1 cellular context compared by ENCODE assay signal in the genomic region with DNA sequence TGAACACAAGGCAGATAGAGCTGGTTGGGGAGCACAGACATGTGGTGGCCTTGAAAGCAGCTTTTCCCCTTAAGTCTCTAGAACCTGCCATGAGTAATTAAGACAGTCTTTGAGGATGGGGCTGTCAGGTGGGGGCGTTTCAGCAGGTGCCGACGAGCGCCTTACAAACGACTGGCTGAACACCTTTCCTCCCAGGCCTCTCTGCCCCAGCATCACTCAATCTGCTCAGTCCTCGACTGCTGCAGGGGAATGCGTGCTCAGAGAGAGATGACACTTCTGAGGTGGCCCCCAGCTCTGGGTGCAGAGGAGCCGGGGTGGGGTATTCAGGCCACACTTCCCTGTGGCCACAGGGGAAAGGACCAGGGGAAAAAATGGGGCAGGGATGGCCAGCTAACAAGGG.
TF ChIP-seq lines count a peak whose summit lies in the region.

No MANE protein-coding gene starts in this region.

TF ChIP-seq in HCT116, 20 proteins besides CTCF, POLR2A, EP300 and RAD21 (continued from another document):
- TF ChIP-seq, protein P1, sequence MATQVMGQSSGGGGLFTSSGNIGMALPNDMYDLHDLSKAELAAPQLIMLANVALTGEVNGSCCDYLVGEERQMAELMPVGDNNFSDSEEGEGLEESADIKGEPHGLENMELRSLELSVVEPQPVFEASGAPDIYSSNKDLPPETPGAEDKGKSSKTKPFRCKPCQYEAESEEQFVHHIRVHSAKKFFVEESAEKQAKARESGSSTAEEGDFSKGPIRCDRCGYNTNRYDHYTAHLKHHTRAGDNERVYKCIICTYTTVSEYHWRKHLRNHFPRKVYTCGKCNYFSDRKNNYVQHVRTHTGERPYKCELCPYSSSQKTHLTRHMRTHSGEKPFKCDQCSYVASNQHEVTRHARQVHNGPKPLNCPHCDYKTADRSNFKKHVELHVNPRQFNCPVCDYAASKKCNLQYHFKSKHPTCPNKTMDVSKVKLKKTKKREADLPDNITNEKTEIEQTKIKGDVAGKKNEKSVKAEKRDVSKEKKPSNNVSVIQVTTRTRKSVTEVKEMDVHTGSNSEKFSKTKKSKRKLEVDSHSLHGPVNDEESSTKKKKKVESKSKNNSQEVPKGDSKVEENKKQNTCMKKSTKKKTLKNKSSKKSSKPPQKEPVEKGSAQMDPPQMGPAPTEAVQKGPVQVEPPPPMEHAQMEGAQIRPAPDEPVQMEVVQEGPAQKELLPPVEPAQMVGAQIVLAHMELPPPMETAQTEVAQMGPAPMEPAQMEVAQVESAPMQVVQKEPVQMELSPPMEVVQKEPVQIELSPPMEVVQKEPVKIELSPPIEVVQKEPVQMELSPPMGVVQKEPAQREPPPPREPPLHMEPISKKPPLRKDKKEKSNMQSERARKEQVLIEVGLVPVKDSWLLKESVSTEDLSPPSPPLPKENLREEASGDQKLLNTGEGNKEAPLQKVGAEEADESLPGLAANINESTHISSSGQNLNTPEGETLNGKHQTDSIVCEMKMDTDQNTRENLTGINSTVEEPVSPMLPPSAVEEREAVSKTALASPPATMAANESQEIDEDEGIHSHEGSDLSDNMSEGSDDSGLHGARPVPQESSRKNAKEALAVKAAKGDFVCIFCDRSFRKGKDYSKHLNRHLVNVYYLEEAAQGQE (IDR thresholded peaks at IDR 0.05; ENCODE audit: low read depth): no peak
- no peak for TF ChIP-seq YY1 (IDR thresholded peaks at IDR 0.05; ENCODE audit: extremely low read depth, insufficient replicate concordance, low read depth, low read length)
- TF ChIP-seq TCF7L2 (IDR thresholded peaks at IDR 0.05; ENCODE audit: borderline replicate concordance, extremely low read depth, insufficient read depth, insufficient read length): no peak
- no peak for TF ChIP-seq ZNF274 (IDR thresholded peaks at IDR 0.05; ENCODE audit: low read depth, low read length)
- no peak for TF ChIP-seq EZH2phosphoT487 (IDR thresholded peaks at IDR 0.05; ENCODE audit: borderline replicate concordance)
- TF ChIP-seq, protein P2, sequence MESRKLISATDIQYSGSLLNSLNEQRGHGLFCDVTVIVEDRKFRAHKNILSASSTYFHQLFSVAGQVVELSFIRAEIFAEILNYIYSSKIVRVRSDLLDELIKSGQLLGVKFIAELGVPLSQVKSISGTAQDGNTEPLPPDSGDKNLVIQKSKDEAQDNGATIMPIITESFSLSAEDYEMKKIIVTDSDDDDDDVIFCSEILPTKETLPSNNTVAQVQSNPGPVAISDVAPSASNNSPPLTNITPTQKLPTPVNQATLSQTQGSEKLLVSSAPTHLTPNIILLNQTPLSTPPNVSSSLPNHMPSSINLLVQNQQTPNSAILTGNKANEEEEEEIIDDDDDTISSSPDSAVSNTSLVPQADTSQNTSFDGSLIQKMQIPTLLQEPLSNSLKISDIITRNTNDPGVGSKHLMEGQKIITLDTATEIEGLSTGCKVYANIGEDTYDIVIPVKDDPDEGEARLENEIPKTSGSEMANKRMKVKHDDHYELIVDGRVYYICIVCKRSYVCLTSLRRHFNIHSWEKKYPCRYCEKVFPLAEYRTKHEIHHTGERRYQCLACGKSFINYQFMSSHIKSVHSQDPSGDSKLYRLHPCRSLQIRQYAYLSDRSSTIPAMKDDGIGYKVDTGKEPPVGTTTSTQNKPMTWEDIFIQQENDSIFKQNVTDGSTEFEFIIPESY (IDR thresholded peaks at IDR 0.05; ENCODE audit: extremely low read depth, insufficient replicate concordance, low read length): no peak
- no peak for TF ChIP-seq EZH2 (IDR thresholded peaks at IDR 0.05)
- TF ChIP-seq POLR2AphosphoS5 (IDR thresholded peaks at IDR 0.05; ENCODE audit: low read depth, low read length): no peak; the same call in 1 of the 2 replicates
- no peak for TF ChIP-seq ZFX (IDR thresholded peaks at IDR 0.05)
- no peak for TF ChIP-seq JUND (IDR thresholded peaks at IDR 0.05)
- no peak for TF ChIP-seq FOSL1 (IDR thresholded peaks at IDR 0.05; ENCODE audit: low read depth)
- TF ChIP-seq ELF1 (IDR thresholded peaks at IDR 0.05; ENCODE audit: borderline replicate concordance, low read depth): no peak
- no peak for TF ChIP-seq EGR1 (IDR thresholded peaks at IDR 0.05; ENCODE audit: low read depth)
- no peak for TF ChIP-seq SP1 (IDR thresholded peaks at IDR 0.05; ENCODE audit: low read depth)
- TF ChIP-seq, protein P3, sequence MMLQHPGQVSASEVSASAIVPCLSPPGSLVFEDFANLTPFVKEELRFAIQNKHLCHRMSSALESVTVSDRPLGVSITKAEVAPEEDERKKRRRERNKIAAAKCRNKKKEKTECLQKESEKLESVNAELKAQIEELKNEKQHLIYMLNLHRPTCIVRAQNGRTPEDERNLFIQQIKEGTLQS (IDR thresholded peaks at IDR 0.05): no peak
- no peak for TF ChIP-seq CBX3 (IDR thresholded peaks at IDR 0.05; ENCODE audit: low read depth)
- TF ChIP-seq SRF (IDR thresholded peaks at IDR 0.05; ENCODE audit: low read depth): no peak
- no peak for TF ChIP-seq CEBPB (IDR thresholded peaks at IDR 0.05; ENCODE audit: low read depth)
